Comparison of ENCODE assay signal across 8 cellular contexts in the genomic region with DNA sequence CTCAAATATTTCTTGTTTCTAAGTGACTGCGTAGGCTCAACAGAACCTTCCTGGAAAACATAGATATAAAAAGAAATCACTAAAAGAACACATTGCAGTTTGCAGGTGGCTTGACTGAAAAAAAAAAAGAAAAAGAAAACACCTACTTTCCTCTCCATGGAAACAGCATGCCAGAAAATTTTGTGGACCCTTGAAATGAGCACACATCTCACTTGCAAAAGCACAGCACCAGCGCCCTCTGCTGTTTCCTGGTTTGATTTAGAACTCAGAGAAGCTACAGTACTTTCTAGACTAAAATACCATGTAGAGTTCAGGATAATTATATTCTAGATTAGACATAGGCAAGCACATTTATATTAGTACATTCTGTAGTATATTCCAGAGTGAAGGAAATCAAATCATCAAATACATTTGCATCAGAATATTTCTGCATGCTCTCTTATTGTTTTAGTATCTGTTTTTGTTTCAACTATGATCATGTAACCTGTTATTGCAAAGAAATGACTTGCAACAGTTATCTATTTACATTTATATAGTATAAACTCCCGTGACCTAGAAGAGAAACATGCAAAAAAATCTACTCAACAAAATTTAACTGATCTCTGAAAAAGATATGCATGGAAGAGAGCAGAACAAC. TPM values are rescaled to one million over a fixed set of nuclear protein-coding genes. Genes with fewer than 3 reads are reported as not detected.
A peak's percentile ranks its signal among the peaks of the same experiment; 100 is the strongest.
DNase-seq lines count a peak whose midpoint lies in the region; ATAC-seq and TF ChIP-seq lines count a peak whose summit lies in the region.

No MANE protein-coding gene starts in this region.

- ATAC-seq in T-helper 17 cell (peak; percentile 60), gastrocnemius medialis (peak in 1 of 2 donors; percentile 68), HG03460 (IDR thresholded peaks at IDR 0.05; ENCODE audit: unreplicated experiment) (no peak), HG03139 (IDR thresholded peaks at IDR 0.05; ENCODE audit: unreplicated experiment) (no peak)

- DNase-seq in G401 (ENCODE audit: low spot score) (peak; percentile 83), NCI-H128 (lab: John Stamatoyannopoulos, UW; ENCODE audit: unreplicated experiment) (peak; percentile 64), T-helper 17 cell (peak; percentile 36 to 56 (median 44)), amniotic stem cell (lab: John Stamatoyannopoulos, UW) (peak; percentile 82), hepatic stellate cell (ENCODE audit: low spot score) (peak; percentile 50), gastrocnemius medialis (peak; percentile 36 to 57)

- no peak for TF ChIP-seq POLR2A in gastrocnemius medialis (IDR thresholded peaks at IDR 0.05)

- peaks cover 2% of the 10 kb centered on the region for H3K4me1 Mint-ChIP-seq in T-helper 17 cell

- intact Hi-C loops in gastrocnemius medialis (cut with DNase I; ENCODE audit: low total_unique reads): loop anchor here (2.0 kb wide), 3 partner anchors 212 to 430 kb away; no protein-coding TSS in a partner anchor

- H3K4me3 ChIP-seq in gastrocnemius medialis: no peak overlapping the region

- H3K9me3 ChIP-seq in T-helper 17 cell (ENCODE audit: control insufficient read depth, low read length, poor library complexity, severe bottlenecking): no peaks in the 10 kb centered on the region
- H3K9me3 ChIP-seq in gastrocnemius medialis: no peaks in the 10 kb centered on the region

- no peaks in the 10 kb centered on the region for H3K27me3 Mint-ChIP-seq in T-helper 17 cell

- in situ Hi-C loops in G401 (cut with HindIII; ENCODE audit: low sequenced_read_pairs) (no loop called here), gastrocnemius medialis (cut with MboI; ENCODE audit: low sequenced_read_pairs in 4 of 4) (loop anchor here (5.0 to 25.0 kb wide), 8 partner anchors 210 to 738 kb away; a partner anchor contains a TSS)

- no peak overlapping the region for H3K27ac ChIP-seq in gastrocnemius medialis

- no peak overlapping the region for H3K27ac Mint-ChIP-seq in T-helper 17 cell

- peak; percentile 43 to 84 (median 64) for TF ChIP-seq CTCF in gastrocnemius medialis (IDR thresholded peaks at IDR 0.05 in 4 of 5, conservative IDR thresholded peaks at IDR 0.05 in 1 of 5)

- no peaks in the 10 kb centered on the region for H3K36me3 ChIP-seq in gastrocnemius medialis

- H3K4me3 Mint-ChIP-seq in T-helper 17 cell: no peak overlapping the region

- no peaks in the 10 kb centered on the region for H3K36me3 Mint-ChIP-seq in T-helper 17 cell (ENCODE audit: low read depth)

- H3K27me3 ChIP-seq in gastrocnemius medialis: no peaks in the 10 kb centered on the region

- H3K4me1 ChIP-seq in gastrocnemius medialis: no peaks in the 10 kb centered on the region

RNA-seq across cellular contexts. Expression of a gene that starts 22.3 kb away (rescaled TPM):
- total RNA-seq in G401 (2014; rRNA removed; shearing (Covaris generic)): 15.4 and 24.1 TPM in 2 replicates
- total RNA-seq in T-helper 17 cell (10 to 100 TPM; 23.4 to 25.3 TPM), gastrocnemius medialis (10 to 100 TPM; 10.0 to 18.7 (median 14.7) TPM)
